In genomic region chr13:23567792-23568480, GRCh38 we compare ENCODE assay signal across 17 cellular contexts. TPM values are rescaled to one million over a fixed set of nuclear protein-coding genes. Genes with fewer than 3 reads are reported as not detected.
DNase-seq lines count a peak whose midpoint lies in the region; ATAC-seq, FAIRE-seq and TF ChIP-seq lines count a peak whose summit lies in the region.
"Had no signal": no experiment of that assay in that cellular context is flagged by ENCODE, and none has a peak within 500 bp of the region (broad histone marks: within the 10 kb centered on the region; RNA-seq: fewer than 3 reads in every experiment).

No MANE protein-coding gene starts in this region.

- H3K4me1 ChIP-seq in mesodermal cell (ENCODE audit: control insufficient read depth, insufficient read depth, low read length, poor library complexity, severe bottlenecking) = peaks cover 8% of the 10 kb centered on the region

- ATAC-seq in WTC11 (0 out of 2 replicates have a peak, but pooled peaks have one; percentile 22), omental fat pad (ENCODE audit: low FRiP score) (no peak)
- ATAC-seq: sciatic nerve had no signal

- CTCF ChIA-PET in Calu3 (lab: Charles Lee) = interaction anchor here (0.6 to 1.5 kb wide), 4 partner anchors 57 to 219 kb away, joined by 3 to 6 read pairs (median 4); no protein-coding TSS in a partner anchor
- CTCF ChIA-PET in WTC11 (lab: Charles Lee) = interaction anchor here (0.8 to 2.4 kb wide), 5 partner anchors 11 to 135 kb away, joined by 3 to 12 read pairs (median 4); no protein-coding TSS in a partner anchor

- H3K4me3 Mint-ChIP-seq in Calu3 (ENCODE audit: low read depth, unreplicated experiment) (no peak overlapping the region), WTC11 (no peak overlapping the region)
- H3K4me3 Mint-ChIP-seq: central memory CD8-positive, alpha-beta T cell; naive B cell had no signal

- H3K27ac Mint-ChIP-seq in Calu3 (ENCODE audit: unreplicated experiment) (no peak overlapping the region), WTC11 (no peak overlapping the region)
- H3K27ac Mint-ChIP-seq: naive B cell had no signal

- peak; percentile 53 for FAIRE-seq in GM12892 (lab: Jason Lieb, UNC)

- H3K36me3 Mint-ChIP-seq in Calu3 (ENCODE audit: insufficient read depth, unreplicated experiment) (no peaks in the 10 kb centered on the region), WTC11 (no peaks in the 10 kb centered on the region)
- H3K36me3 Mint-ChIP-seq: naive B cell had no signal

- DNase-seq in Calu3 (peak; percentile 14), GM12892 (ENCODE audit: insufficient read length) (no peak), WTC11 (ENCODE audit: low spot score) (no peak), NCI-H1092 treated with DMSO at 0.1 percent for 48 hours (lab: John Stamatoyannopoulos, UW) (no peak), omental fat pad (ENCODE audit: low spot score) (no peak), iPS-NIHi7 (ENCODE audit: extremely low spot score) (no peak)
- DNase-seq: activated CD4-positive, CD25-positive, alpha-beta regulatory T cell treated with anti-CD3 and anti-CD28 coated beads, Interleukin-2, amount 50 U/mL, for 72 hours; activated CD8-positive, alpha-beta memory T cell treated with anti-CD3 and anti-CD28 coated beads, Interleukin-2, amount 50 U/mL, for 48 hours; activated naive CD4-positive, alpha-beta T cell treated with anti-CD3 and anti-CD28 coated beads, Interleukin-2, amount 50 U/mL, for 16 hours; GDM1; head of caudate nucleus; naive B cell; stimulated activated CD4-positive, alpha-beta T cell treated with anti-CD3 and anti-CD28 coated beads, Interleukin-4, amount 100 ng/mL, for 1 hour had no signal

- no peak overlapping the region for H3K4me3 ChIP-seq in mesodermal cell (ENCODE audit: extremely low read depth, insufficient read depth, low read length, poor library complexity, severe bottlenecking)

- H3K36me3 ChIP-seq in mesodermal cell (ENCODE audit: control insufficient read depth, insufficient read depth, low read length) = no peaks in the 10 kb centered on the region

- TF ChIP-seq CTCF in Calu3 (IDR thresholded peaks at IDR 0.05; ENCODE audit: unreplicated experiment) (no peak), WTC11 (IDR thresholded peaks at IDR 0.05) (no peak), omental fat pad (IDR thresholded peaks at IDR 0.05) (no peak)

- intact Hi-C loops in Calu3 (cut with micrococcal nuclease; ENCODE audit: unreplicated experiment) = loop anchor here (2.0 to 5.0 kb wide), 2 partner anchors 56 to 101 kb away; no protein-coding TSS in a partner anchor

- no peaks in the 10 kb centered on the region for H3K9me3 Mint-ChIP-seq in Calu3 (ENCODE audit: low read depth, unreplicated experiment)
- H3K9me3 Mint-ChIP-seq in WTC11 = no peaks in the 10 kb centered on the region
- H3K9me3 Mint-ChIP-seq: central memory CD8-positive, alpha-beta T cell had no signal

- H3K27me3 Mint-ChIP-seq in Calu3 (ENCODE audit: unreplicated experiment) = no peaks in the 10 kb centered on the region
- no peaks in the 10 kb centered on the region for H3K27me3 Mint-ChIP-seq in WTC11 (ENCODE audit: low read depth)

- BruUV-seq in Calu3 (replicated peaks; lab: Mats Ljungman, UMichigan) = no TSS peak

- POLR2A ChIA-PET in WTC11 (lab: Charles Lee) = no interaction called here

- H3K4me1 Mint-ChIP-seq in Calu3 (ENCODE audit: low read depth, unreplicated experiment) = no peaks in the 10 kb centered on the region
- H3K4me1 Mint-ChIP-seq in WTC11 = peaks cover 13% of the 10 kb centered on the region
- H3K4me1 Mint-ChIP-seq: central memory CD8-positive, alpha-beta T cell; naive B cell had no signal

- WGBS in mesodermal cell (ENCODE audit: insufficient coverage in 2 of 2), 2 experiments = 60 to 74% methylated on average over 2 to 5 of the region's 9 CpGs

- H3K9me3 ChIP-seq in mesodermal cell (ENCODE audit: control insufficient read depth, low read length) = no peaks in the 10 kb centered on the region

- TF ChIP-seq POLR2A in GM12892 (IDR thresholded peaks at IDR 0.05; ENCODE audit: low read depth, low read length) = no peak

- peak overlapping the region; percentile 6 for H3K27ac ChIP-seq in mesodermal cell (ENCODE audit: low read depth, low read length, severe bottlenecking)
- H3K27ac ChIP-seq: C4-2B had no signal

TF ChIP-seq in WTC11, 78 proteins besides CTCF, POLR2A, EP300 and RAD21 (continues in another document):
- TF ChIP-seq TEAD1 (CRISPR knock-in tag; IDR thresholded peaks at IDR 0.05) = no peak
- TF ChIP-seq ZBTB43 (CRISPR knock-in tag; IDR thresholded peaks at IDR 0.05) = no peak
- TF ChIP-seq ELF4 (CRISPR knock-in tag; IDR thresholded peaks at IDR 0.05; ENCODE audit: low read depth) = no peak
- no peak for TF ChIP-seq ZSCAN18 (CRISPR knock-in tag; IDR thresholded peaks at IDR 0.05)
- no peak for TF ChIP-seq ETV6 (CRISPR knock-in tag; IDR thresholded peaks at IDR 0.05)
- no peak for TF ChIP-seq CBFB (CRISPR knock-in tag; IDR thresholded peaks at IDR 0.05; ENCODE audit: low read depth)
- no peak for TF ChIP-seq EMX1 (CRISPR knock-in tag; IDR thresholded peaks at IDR 0.05)
- no peak for TF ChIP-seq STAT6 (CRISPR knock-in tag; conservative IDR thresholded peaks at IDR 0.05; ENCODE audit: low read depth)
- no peak for TF ChIP-seq AR (CRISPR knock-in tag; IDR thresholded peaks at IDR 0.05)
- no peak for TF ChIP-seq FOXK1 (CRISPR knock-in tag; IDR thresholded peaks at IDR 0.05)
- TF ChIP-seq GABPB1 (CRISPR knock-in tag; IDR thresholded peaks at IDR 0.05) = no peak
- TF ChIP-seq ZNF138 (CRISPR knock-in tag; conservative IDR thresholded peaks at IDR 0.05) = no peak

RNA-seq across cellular contexts. Expression of gene TNFRSF19, which starts 2.3 kb away (rescaled TPM):
- total RNA-seq in Calu3 (2022) (24.3 and 38.3 TPM in 2 replicates), WTC11 (2021) (0.20 to 0.27 TPM (median 0.23 TPM) in 3 replicates), omental fat pad (1 to 10 TPM; 1.3 to 6.5 (median 2.8) TPM)
- 12.6 TPM for polyA plus RNA-seq in GM12892 (2012; ENCODE audit: missing spikeins)
- 44.9 TPM for polyA plus RNA-seq in mesodermal cell (2013, experiment 1 of 2)
- polyA plus RNA-seq in mesodermal cell (2013, experiment 2 of 2) = 37.7 TPM
